16 cellular contexts compared by ENCODE assay signal in genomic region chr1:221998781-221999180, GRCh38.
DNase-seq lines count a peak whose midpoint lies in the region; ATAC-seq and TF ChIP-seq lines count a peak whose summit lies in the region.
"Had no signal": no experiment of that assay in that cellular context is flagged by ENCODE, and none has a peak within 500 bp of the region (broad histone marks: within the 10 kb centered on the region; RNA-seq: fewer than 3 reads in every experiment).

No MANE protein-coding gene starts in this region.

- intact Hi-C loops in IMR-90 (cut with micrococcal nuclease) (loop anchor here (10.0 kb wide), 1 partner anchor 456 kb away; no protein-coding TSS in a partner anchor), esophagus squamous epithelium (cut with DNase I) (no loop called here)

- ATAC-seq in IMR-90 (ENCODE audit: low read depth) (no peak), HG02571 (IDR thresholded peaks at IDR 0.05; ENCODE audit: unreplicated experiment) (no peak)

- H3K18ac ChIP-seq in IMR-90 (ENCODE audit: low read depth, low read length): no peak overlapping the region

- no peak overlapping the region for H3K23ac ChIP-seq in IMR-90 (ENCODE audit: low read depth, low read length)

- no peaks in the 10 kb centered on the region for H3K79me1 ChIP-seq in IMR-90 (ENCODE audit: low read depth in 1 of 2, low read length in 2 of 2)

- POLR2A ChIA-PET in IMR-90 (lab: Charles Lee; ENCODE audit: unreplicated experiment): no interaction called here

- TF ChIP-seq CTCF in IMR-90 (conservative IDR thresholded peaks at IDR 0.05; ENCODE audit: low read depth, low read length): no peak
- no peak for TF ChIP-seq CTCF in cardiac fibroblast (IDR thresholded peaks at IDR 0.05; ENCODE audit: low read depth, low read length)
- TF ChIP-seq CTCF in fibroblast of villous mesenchyme (IDR thresholded peaks at IDR 0.05; ENCODE audit: insufficient read depth, low read depth, low read length): no peak
- no peak for TF ChIP-seq CTCF in esophagus squamous epithelium (IDR thresholded peaks at IDR 0.05)

- peak overlapping the region; percentile 78; the same call in 1 of the 2 replicates for H3K4ac ChIP-seq in IMR-90 (ENCODE audit: low read depth, low read length)

- no peaks in the 10 kb centered on the region for H3K27me3 ChIP-seq in ACC112 (ENCODE audit: insufficient read depth, low read length)
- H3K27me3 ChIP-seq in IMR-90 (ENCODE audit: control insufficient read depth, insufficient read depth, low read length): no peaks in the 10 kb centered on the region
- no peaks in the 10 kb centered on the region for H3K27me3 ChIP-seq in esophagus squamous epithelium
- H3K27me3 ChIP-seq: MG63 had no signal

- H2AK5ac ChIP-seq in IMR-90 (ENCODE audit: low read depth, low read length): no peak overlapping the region

- no peak for TF ChIP-seq RAD21 in IMR-90 (IDR thresholded peaks at IDR 0.05; ENCODE audit: low read length)

- no peak overlapping the region for H2BK15ac ChIP-seq in IMR-90 (ENCODE audit: low read depth, low read length)

- H4K5ac ChIP-seq in IMR-90 (ENCODE audit: low read depth, low read length): no peak overlapping the region

- peak overlapping the region; percentile 53; the same call in 1 of the 2 replicates for H4K91ac ChIP-seq in IMR-90 (ENCODE audit: insufficient read depth, low read depth, low read length)

- H3K56ac ChIP-seq in IMR-90 (ENCODE audit: extremely low read depth, insufficient read depth, low read length): no peak overlapping the region

- H2BK5ac ChIP-seq in IMR-90 (ENCODE audit: low read depth, low read length, poor library complexity, severe bottlenecking): no peak overlapping the region

- peak overlapping the region; percentile 9 for H2AFZ ChIP-seq in ACC112 (ENCODE audit: low read length, unreplicated experiment)
- no peak overlapping the region for H2AFZ ChIP-seq in IMR-90 (replicated peaks; ENCODE audit: low read length, poor library complexity)

- H3K9me1 ChIP-seq in IMR-90 (ENCODE audit: insufficient read depth, low read length): peaks cover 18% of the 10 kb centered on the region

- peak overlapping the region in 1 of 2 experiments; percentile 29; a peak in 1 of 4 replicates for H4K8ac ChIP-seq in IMR-90 (ENCODE audit: low read depth in 2 of 2, low read length in 2 of 2)

- H3K9me3 ChIP-seq in IMR-90 (ENCODE audit: control insufficient read depth, insufficient read depth, low read length) (no peaks in the 10 kb centered on the region), esophagus squamous epithelium (no peaks in the 10 kb centered on the region)
- H3K9me3 ChIP-seq: MG63 had no signal

- DNase-seq in IMR-90 (no peak), cardiac fibroblast (ENCODE audit: low read depth in 2 of 2) (peak; percentile 52), fibroblast of villous mesenchyme (ENCODE audit: low read depth) (peak; percentile 35), SHP77 treated with DMSO at 0.1 percent for 48 hours (lab: John Stamatoyannopoulos, UW) (no peak), NCI-H1694 treated with DMSO at 0.1 percent for 48 hours (lab: John Stamatoyannopoulos, UW) (no peak), esophagus squamous epithelium (lab: John Stamatoyannopoulos, UW) (no peak)
- DNase-seq: CD8-positive, alpha-beta memory T cell; Kasumi-1; MG63; NCI-H1417; NCI-H187 treated with DMSO at 0.1 percent for 48 hours; NCI-H2107; NCI-H748 treated with DMSO at 0.1 percent for 48 hours had no signal

- no peak overlapping the region for H2BK120ac ChIP-seq in IMR-90 (ENCODE audit: low read depth, low read length)

- no peak overlapping the region for H3K27ac ChIP-seq in ACC112 (ENCODE audit: low read depth, low read length)
- H3K27ac ChIP-seq in IMR-90 (ENCODE audit: insufficient read depth, low read length): no peak overlapping the region
- no peak overlapping the region for H3K27ac ChIP-seq in esophagus squamous epithelium
- H3K27ac ChIP-seq: C4-2B had no signal

- dilution Hi-C loops in IMR-90 (cut with HindIII; ENCODE audit: low sequenced_read_pairs, unreplicated experiment): no loop called here

- no peak for TF ChIP-seq POLR2A in IMR-90 (IDR thresholded peaks at IDR 0.05; ENCODE audit: low read depth, low read length)
- TF ChIP-seq POLR2A in esophagus squamous epithelium (IDR thresholded peaks at IDR 0.05): no peak

- no peak overlapping the region for H3K9ac ChIP-seq in IMR-90 (ENCODE audit: low read depth, low read length)

- H2BK20ac ChIP-seq in IMR-90 (ENCODE audit: low read depth, low read length): no peak overlapping the region

- H3K4me3 ChIP-seq in ACC112 (ENCODE audit: low read depth, low read length): no peak overlapping the region
- no peak overlapping the region for H3K4me3 ChIP-seq in IMR-90 (ENCODE audit: insufficient read depth, low read depth, low read length)
- H3K4me3 ChIP-seq in cardiac fibroblast (replicated peaks in 1 of 2; ENCODE audit: low read depth in 2 of 2, low read length in 2 of 2): no peak overlapping the region
- no peak overlapping the region for H3K4me3 ChIP-seq in fibroblast of villous mesenchyme (ENCODE audit: low read depth, low read length)
- no peak overlapping the region for H3K4me3 ChIP-seq in esophagus squamous epithelium
- H3K4me3 ChIP-seq: MG63 had no signal

- no peak overlapping the region for H3K4me2 ChIP-seq in IMR-90 (ENCODE audit: low read depth, low read length)

- no TSS peak for BruUV-seq in IMR-90 (replicated peaks; lab: Mats Ljungman, UMichigan)

- H3K79me2 ChIP-seq in ACC112 (ENCODE audit: control insufficient read depth, insufficient read depth, low read length, unreplicated experiment): no peaks in the 10 kb centered on the region

- CTCF ChIA-PET in IMR-90 (lab: Yijun Ruan, JAX): no interaction called here

- H2AK9ac ChIP-seq in IMR-90 (replicated peaks; ENCODE audit: low read depth, low read length, poor library complexity): no peak overlapping the region

- H4K20me1 ChIP-seq in IMR-90 (ENCODE audit: insufficient read depth, low read length): no peaks in the 10 kb centered on the region

- no peak overlapping the region; the same call in 1 of the 2 replicates for H3K14ac ChIP-seq in IMR-90 (replicated peaks; ENCODE audit: low read depth, low read length)

- H3K4me1 ChIP-seq in ACC112 (ENCODE audit: control insufficient read depth, insufficient read depth, low read length, unreplicated experiment) (peaks cover 14% of the 10 kb centered on the region), IMR-90 (ENCODE audit: control insufficient read depth, insufficient read depth, low read length) (peaks cover 18% of the 10 kb centered on the region), esophagus squamous epithelium (no peaks in the 10 kb centered on the region)

- H3K36me3 ChIP-seq in ACC112 (ENCODE audit: insufficient read depth, low read length) (no peaks in the 10 kb centered on the region), IMR-90 (ENCODE audit: control insufficient read depth, insufficient read depth, low read length) (no peaks in the 10 kb centered on the region), esophagus squamous epithelium (no peaks in the 10 kb centered on the region)
- H3K36me3 ChIP-seq: MG63 had no signal

- WGBS in IMR-90 (ENCODE audit: extremely low coverage in 2 of 2, insufficient read length in 1 of 2), 2 experiments: 88% methylated on average over 2 of the region's 6 CpGs; no CpG with 5 or more reads in 1 of the 2 experiments
- 75 to 89% methylated on average over 6 of the region's 6 CpGs for WGBS in esophagus squamous epithelium, 2 donors

- in situ Hi-C loops in IMR-90 (cut with MboI; ENCODE audit: low sequenced_read_pairs): loop anchor here (10.0 kb wide), 2 partner anchors 254 to 456 kb away; partner anchors contain the start of gene DUSP10

TF ChIP-seq in IMR-90, 13 proteins besides CTCF, POLR2A, EP300 and RAD21:
- TF ChIP-seq RCOR1 (IDR thresholded peaks at IDR 0.05; ENCODE audit: insufficient replicate concordance, low read length): no peak
- TF ChIP-seq SMC3 (IDR thresholded peaks at IDR 0.05; ENCODE audit: low read depth, low read length): no peak
- TF ChIP-seq MAZ (IDR thresholded peaks at IDR 0.05; ENCODE audit: borderline replicate concordance, low read depth, low read length): no peak
- no peak for TF ChIP-seq MAFK (IDR thresholded peaks at IDR 0.05; ENCODE audit: low read depth, low read length)
- no peak for TF ChIP-seq CEBPB (IDR thresholded peaks at IDR 0.05; ENCODE audit: low read depth, low read length)
- TF ChIP-seq RFX5 (IDR thresholded peaks at IDR 0.05; ENCODE audit: low read depth, low read length): no peak
- no peak for TF ChIP-seq BHLHE40 (IDR thresholded peaks at IDR 0.05; ENCODE audit: low read depth, low read length)
- no peak for TF ChIP-seq USF2 (IDR thresholded peaks at IDR 0.05; ENCODE audit: low read depth, low read length)
- no peak for TF ChIP-seq ELK1 (IDR thresholded peaks at IDR 0.05; ENCODE audit: borderline replicate concordance, low read depth, low read length)
- TF ChIP-seq MXI1 (IDR thresholded peaks at IDR 0.05; ENCODE audit: borderline replicate concordance, low read depth, low read length): no peak
- no peak for TF ChIP-seq FOS (IDR thresholded peaks at IDR 0.05; ENCODE audit: low read depth, low read length)
- TF ChIP-seq NFE2L2 (IDR thresholded peaks at IDR 0.05; ENCODE audit: low read depth, low read length): no peak
- TF ChIP-seq CHD1 (IDR thresholded peaks at IDR 0.05; ENCODE audit: low read depth, low read length): no peak

Comparison
In these comparisons a context has a peak if more than half of its experiments do, and no peak if none do; other contexts are left out.
1. DNase-seq: peak in cardiac fibroblast (2 of 2) and fibroblast of villous mesenchyme (single experiment); none in IMR-90 (single experiment), SHP77 treated with DMSO at 0.1 percent for 48 hours (single experiment), NCI-H1694 treated with DMSO at 0.1 percent for 48 hours (single experiment) and esophagus squamous epithelium (single experiment).